In genomic region chr20:961768-962167, GRCh38 we compare ENCODE assay signal across 32 cellular contexts. TPM values are rescaled to one million over a fixed set of nuclear protein-coding genes. Genes with fewer than 3 reads are reported as not detected.
"Had no signal": no experiment of that assay in that cellular context is flagged by ENCODE, and none has a peak within 500 bp of the region (broad histone marks: within the 10 kb centered on the region; RNA-seq: fewer than 3 reads in every experiment).

No MANE protein-coding gene starts in this region.

- H3K4me3 Mint-ChIP-seq: immature natural killer cell; naive thymus-derived CD8-positive, alpha-beta T cell; nephron; neural crest cell; stimulated activated effector memory CD8-positive, alpha-beta T cell treated with anti-CD3 and anti-CD28 coated beads, Interleukin-12 subunit alpha, Interleukin-12 subunit beta, amount 100 ng/mL, for 72 hours; stimulated activated naive CD8-positive, alpha-beta T cell treated with anti-CD3 and anti-CD28 coated beads, Interleukin-15, Interleukin-2, amounts not matched to agents 100 ng/mL and 50 ng/mL, for 24 hours; type B pancreatic cell had no signal

- H3K4me1 ChIP-seq: left lung, lower lobe of right lung, pancreas, prostate gland, sigmoid colon, suprapubic skin, tibial artery, uterus had no signal

- DNase-seq: hypothalamus; immature natural killer cell; kidney; left colon; left lung; lower lobe of right lung; mammary epithelial cell; mesenchymal stem cell; naive thymus-derived CD8-positive, alpha-beta T cell; nucleus accumbens; pancreas; retina; right cardiac atrium; sigmoid colon; small intestine; spleen; stimulated activated CD4-positive, alpha-beta T cell treated with anti-CD3 and anti-CD28 coated beads, Interleukin-4, amount 100 ng/mL, for 24 hours; stimulated activated naive CD4-positive, alpha-beta T cell; tibial artery; uterus had no signal

- H3K36me3 ChIP-seq: left lung, lower lobe of right lung, pancreas, prostate gland, sigmoid colon, spleen, suprapubic skin, thoracic aorta, tibial artery, uterus had no signal

- H3K9me3 ChIP-seq: left lung, lower lobe of right lung, pancreas, prostate gland, sigmoid colon, spleen, suprapubic skin, thoracic aorta, tibial artery, uterus had no signal

- H3K27me3 ChIP-seq: uterus had no signal

- H3K4me3 ChIP-seq: left lung, lower lobe of right lung, pancreas, prostate gland, sigmoid colon, spleen, suprapubic skin, thoracic aorta, tibial artery, uterus had no signal

- H3K9me3 Mint-ChIP-seq: immature natural killer cell; naive thymus-derived CD8-positive, alpha-beta T cell; nephron; neural crest cell; stimulated activated effector memory CD8-positive, alpha-beta T cell treated with anti-CD3 and anti-CD28 coated beads, Interleukin-12 subunit alpha, Interleukin-12 subunit beta, amount 100 ng/mL, for 72 hours; stimulated activated naive CD8-positive, alpha-beta T cell treated with anti-CD3 and anti-CD28 coated beads, Interleukin-15, Interleukin-2, amounts not matched to agents 100 ng/mL and 50 ng/mL, for 24 hours; type B pancreatic cell had no signal

- ATAC-seq: left colon; left lung; lower lobe of right lung; naive thymus-derived CD8-positive, alpha-beta T cell; pancreas; right cardiac atrium; stimulated activated effector memory CD8-positive, alpha-beta T cell treated with anti-CD3 and anti-CD28 coated beads, Interleukin-12 subunit alpha, Interleukin-12 subunit beta, amount 100 ng/mL, for 72 hours had no signal

- H3K27ac Mint-ChIP-seq: naive thymus-derived CD8-positive, alpha-beta T cell; nephron; stimulated activated effector memory CD8-positive, alpha-beta T cell treated with anti-CD3 and anti-CD28 coated beads, Interleukin-12 subunit alpha, Interleukin-12 subunit beta, amount 100 ng/mL, for 72 hours; stimulated activated naive CD8-positive, alpha-beta T cell treated with anti-CD3 and anti-CD28 coated beads, Interleukin-15, Interleukin-2, amounts not matched to agents 100 ng/mL and 50 ng/mL, for 24 hours; type B pancreatic cell had no signal

- FAIRE-seq: islet of Langerhans, kidney, pancreas, small intestine had no signal

- H3K36me3 Mint-ChIP-seq: immature natural killer cell; naive thymus-derived CD8-positive, alpha-beta T cell; stimulated activated effector memory CD8-positive, alpha-beta T cell treated with anti-CD3 and anti-CD28 coated beads, Interleukin-12 subunit alpha, Interleukin-12 subunit beta, amount 100 ng/mL, for 72 hours; type B pancreatic cell had no signal

- H3K27ac ChIP-seq: left lung, lower lobe of right lung, pancreas, prostate gland, sigmoid colon, spleen, suprapubic skin, thoracic aorta, tibial artery, uterus had no signal

- H3K4me1 Mint-ChIP-seq: nephron, neural crest cell had no signal

RNA-seq across cellular contexts. Expression of gene RSPO4, which starts 40.3 kb away (rescaled TPM):
- total RNA-seq: liver, mammary epithelial cell, neural crest cell, osteoblast, sigmoid colon, thoracic aorta, ureter had no signal
- polyA plus RNA-seq: immature natural killer cell; liver; naive thymus-derived CD8-positive, alpha-beta T cell had no signal

RNA-seq across cellular contexts. Expression of gene ANGPT4, which starts 45.6 kb away (rescaled TPM):
- total RNA-seq: left colon; naive thymus-derived CD8-positive, alpha-beta T cell; spleen had no signal
- polyA plus RNA-seq: immature natural killer cell; naive thymus-derived CD8-positive, alpha-beta T cell had no signal
